ENCODE assay signal across 21 cellular contexts in the genomic region with DNA sequence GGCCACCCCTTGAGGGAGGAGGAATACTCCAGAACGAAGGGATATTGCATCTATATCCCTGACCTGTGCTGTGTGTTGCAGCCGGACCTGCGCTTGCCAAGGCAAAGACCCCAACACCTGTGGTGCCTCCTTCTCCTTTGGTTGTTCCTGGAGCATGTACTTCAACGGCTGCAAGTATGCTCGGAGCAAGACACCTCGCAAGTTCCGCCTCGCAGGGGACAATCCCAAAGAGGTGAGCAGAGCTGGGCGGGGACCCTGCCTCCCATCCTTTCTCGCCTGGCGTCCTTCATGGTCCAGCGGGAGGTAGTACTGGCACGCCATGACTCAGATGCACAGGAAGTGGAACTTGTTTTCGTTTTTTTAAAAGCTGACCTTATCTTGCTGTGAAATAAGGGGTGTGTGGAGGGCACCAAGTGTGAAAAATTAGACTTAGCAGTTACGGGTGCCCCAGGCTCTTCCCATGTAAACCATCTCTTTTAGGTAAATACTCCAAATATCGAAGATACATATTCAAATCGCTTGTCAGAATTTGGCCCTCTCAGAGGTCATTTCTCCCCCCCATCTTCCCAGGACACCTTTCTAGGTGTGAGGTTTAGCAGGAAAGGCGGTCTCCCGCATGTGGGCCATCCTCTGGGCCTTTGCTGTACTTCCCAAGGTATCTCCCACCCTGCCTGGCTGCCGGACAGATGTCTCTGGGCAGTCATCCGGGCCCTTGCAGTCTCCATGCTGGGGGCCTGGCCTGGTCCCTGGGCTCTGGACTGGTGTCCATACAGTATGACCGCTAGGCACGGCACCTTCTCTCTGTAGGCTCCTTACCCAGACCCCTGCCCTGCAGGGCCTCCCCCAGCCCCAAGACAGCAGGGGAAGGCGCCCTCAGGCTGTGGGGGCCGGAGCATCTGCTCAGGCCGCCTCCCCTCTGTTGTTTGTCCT.
"Had no signal": no experiment of that assay in that cellular context is flagged by ENCODE, and none has a peak within 500 bp of the region (broad histone marks: within the 10 kb centered on the region; RNA-seq: fewer than 3 reads in every experiment).

No MANE protein-coding gene starts in this region.

- H3K4me3 Mint-ChIP-seq: activated naive CD8-positive, alpha-beta T cell treated with anti-CD3 and anti-CD28 coated beads, Interleukin-2, amount 10 ng/mL, durations not matched to agents 7 days and 5 days; mesothelial cell of epicardium; neural crest cell; stimulated activated memory B cell treated with anti-CD40 and anti-IgM and Interleukin-4, amounts not matched to agents 10 μg/mL and 1 μg/mL and 100 μg/mL, for 72 hours had no signal

- H3K27ac Mint-ChIP-seq: activated naive CD8-positive, alpha-beta T cell treated with anti-CD3 and anti-CD28 coated beads, Interleukin-2, amount 10 ng/mL, durations not matched to agents 7 days and 5 days; mesothelial cell of epicardium had no signal

- H3K4me1 Mint-ChIP-seq: activated naive CD8-positive, alpha-beta T cell treated with anti-CD3 and anti-CD28 coated beads, Interleukin-2, amount 10 ng/mL, durations not matched to agents 7 days and 5 days; mesothelial cell of epicardium; neural crest cell; stimulated activated memory B cell treated with anti-CD40 and anti-IgM and Interleukin-4, amounts not matched to agents 10 μg/mL and 1 μg/mL and 100 μg/mL, for 72 hours had no signal

- ATAC-seq: body of pancreas; left lobe of liver; pancreas; right lobe of liver; stimulated activated memory B cell treated with anti-CD40 and anti-IgM and Interleukin-4, amounts not matched to agents 10 μg/mL and 1 μg/mL and 100 μg/mL, for 72 hours had no signal

- H3K27me3 Mint-ChIP-seq: activated naive CD8-positive, alpha-beta T cell treated with anti-CD3 and anti-CD28 coated beads, Interleukin-2, amount 10 ng/mL, durations not matched to agents 7 days and 5 days; stimulated activated memory B cell treated with anti-CD40 and anti-IgM and Interleukin-4, amounts not matched to agents 10 μg/mL and 1 μg/mL and 100 μg/mL, for 72 hours had no signal

- DNase-seq: activated CD4-positive, alpha-beta T cell treated with anti-CD3 and anti-CD28 coated beads for 1 hour; activated CD4-positive, alpha-beta T cell treated with anti-CD3 and anti-CD28 coated beads, Interleukin-2, amount 50 U/mL, for 48 hours; activated gamma-delta T cell; activated naive CD8-positive, alpha-beta T cell treated with anti-CD3 and anti-CD28 coated beads, Interleukin-2, amount 10 ng/mL, durations not matched to agents 7 days and 5 days; amygdala; body of pancreas; erythroblast; foreskin melanocyte; hypothalamus; kidney; pancreas; right lobe of liver; small intestine; stimulated activated CD4-positive, alpha-beta T cell treated with anti-CD3 and anti-CD28 coated beads, Interleukin-15, amount 100 ng/mL, for 24 hours; stimulated activated CD4-positive, alpha-beta T cell treated with anti-CD3 and anti-CD28 coated beads, Interleukin-4, amount 100 ng/mL, for 1 hour; T1000; tibial artery had no signal

- H3K9me3 Mint-ChIP-seq: activated naive CD8-positive, alpha-beta T cell treated with anti-CD3 and anti-CD28 coated beads, Interleukin-2, amount 10 ng/mL, durations not matched to agents 7 days and 5 days; mesothelial cell of epicardium; neural crest cell; stimulated activated memory B cell treated with anti-CD40 and anti-IgM and Interleukin-4, amounts not matched to agents 10 μg/mL and 1 μg/mL and 100 μg/mL, for 72 hours had no signal
